ENCODE assay signal across 9 cellular contexts in genomic region chr3:126358038-126358815, GRCh38. TPM values are rescaled to one million over a fixed set of nuclear protein-coding genes. Genes with fewer than 3 reads are reported as not detected.
A peak's percentile ranks its signal among the peaks of the same experiment; 100 is the strongest.
DNase-seq lines count a peak whose midpoint lies in the region; ATAC-seq, FAIRE-seq and TF ChIP-seq lines count a peak whose summit lies in the region.
"Had no signal": no experiment of that assay in that cellular context is flagged by ENCODE, and none has a peak within 500 bp of the region (broad histone marks: within the 10 kb centered on the region; RNA-seq: fewer than 3 reads in every experiment).

No MANE protein-coding gene starts in this region.

- no peak overlapping the region for H2AFZ ChIP-seq in K562 (ENCODE audit: low read depth, low read length)

- H3K9me3 ChIP-seq in K562 (replicated peaks; ENCODE audit: control insufficient read depth, insufficient read depth, low read depth, low read length) (no peaks in the 10 kb centered on the region), right lobe of liver (no peaks in the 10 kb centered on the region)

- no peak overlapping the region for H3K9ac ChIP-seq in K562 (ENCODE audit: insufficient read depth in 1 of 2, low read depth in 2 of 2, low read length in 2 of 2)

- TF ChIP-seq POLR2A in K562 (conservative IDR thresholded peaks at IDR 0.05) = no peak
- peak; percentile 31 for TF ChIP-seq POLR2A in right lobe of liver (IDR thresholded peaks at IDR 0.05)

- H3K79me2 ChIP-seq in K562 (ENCODE audit: control insufficient read depth, insufficient read depth, low read length) = no peaks in the 10 kb centered on the region

- no peak overlapping the region for H3K4me2 ChIP-seq in K562 (ENCODE audit: insufficient read depth, low read length)

- CTCF ChIA-PET in K562 (lab: Yijun Ruan, JAX; ENCODE audit: low intra/inter-chr PET ratio) = no interaction called here

- H3K27me3 ChIP-seq in K562 (ENCODE audit: control insufficient read depth in 2 of 2, insufficient read depth in 2 of 2, low read length in 2 of 2) (peaks cover 0 to 20% of the 10 kb centered on the region in 2 experiments; a peak in 3 of 5 replicates), right lobe of liver (no peaks in the 10 kb centered on the region)

- H3K4me3 ChIP-seq in K562 (no peak overlapping the region), right lobe of liver (peak overlapping the region in 2 of 3 donors; percentile 62 to 73)

- H3K27ac ChIP-seq in C4-2B (peak overlapping the region; percentile 92), K562 (ENCODE audit: extremely low read depth, low read depth, low read length) (no peak overlapping the region), right lobe of liver (peak overlapping the region in 2 of 3 donors; percentile 92 to 97)
- H3K27ac ChIP-seq: epithelial cell of prostate had no signal

- no peaks in the 10 kb centered on the region for H3K9me1 ChIP-seq in K562 (ENCODE audit: control insufficient read depth, insufficient read depth, low read length)

- no peak for TF ChIP-seq CTCF in C4-2B (conservative IDR thresholded peaks at IDR 0.05)
- no peak for TF ChIP-seq CTCF in K562 (IDR thresholded peaks at IDR 0.05 in 2 of 3, conservative IDR thresholded peaks at IDR 0.05 in 1 of 3; ENCODE audit: insufficient read depth in 2 of 3, low read depth in 1 of 3, low read length in 3 of 3)
- TF ChIP-seq CTCF in right lobe of liver (IDR thresholded peaks at IDR 0.05) = no peak

- peak; percentile 16 for DNase-seq in LoVo (ENCODE audit: low spot score)
- no peak for DNase-seq in K562 (ENCODE audit: extremely low read depth in 1 of 4, low spot score in 3 of 4)
- DNase-seq in right lobe of liver = peak; percentile 64 to 88 (median 83)
- DNase-seq in urothelium cell line (ENCODE audit: low spot score) = no peak
- DNase-seq in NOMO-1 treated with DMSO at 0.1 percent for 48 hours (lab: John Stamatoyannopoulos, UW; ENCODE audit: unreplicated experiment) = no peak
- no peak for DNase-seq in NCI-H446 (lab: John Stamatoyannopoulos, UW)

- intact Hi-C loops in K562 (cut with micrococcal nuclease) (no loop called here), right lobe of liver (cut with DNase I) (no loop called here)

- WGBS in K562 (ENCODE audit: insufficient coverage, low coverage, missing lambda C conversion rate) = 38% methylated on average over 10 of the region's 11 CpGs
- 3% methylated on average over 5 of the region's 11 CpGs for WGBS in right lobe of liver (ENCODE audit: insufficient coverage, low coverage, low lambda C conversion rate, missing lambda C conversion rate)

- in situ Hi-C loops in K562 (cut with MboI) = no loop called here

- no peaks in the 10 kb centered on the region for H4K20me1 ChIP-seq in K562 (replicated peaks; ENCODE audit: control insufficient read depth, insufficient read depth, low read length)

- H3K36me3 ChIP-seq in K562 (ENCODE audit: control insufficient read depth, insufficient read depth, low read length) = no peaks in the 10 kb centered on the region
- H3K36me3 ChIP-seq in right lobe of liver = no peaks in the 10 kb centered on the region

- ATAC-seq in K562 = no peak
- ATAC-seq in right lobe of liver = peak; percentile 17 to 44 (median 32)
- ATAC-seq in GM19324 (IDR thresholded peaks at IDR 0.05; ENCODE audit: low FRiP score, unreplicated experiment) = no peak

- FAIRE-seq in K562 (lab: Jason Lieb, UNC) = no peak
- FAIRE-seq in urothelium cell line (lab: Jason Lieb, UNC) = peak; percentile 35

- POLR2A ChIA-PET in K562 (lab: Yijun Ruan, JAX) = no interaction called here

- no peak for TF ChIP-seq EP300 in K562 (IDR thresholded peaks at IDR 0.05; ENCODE audit: low read length)

- BruUV-seq in K562 (replicated peaks; lab: Mats Ljungman, UMichigan) = no TSS peak

- H3K4me1 ChIP-seq in K562 (replicated peaks in 1 of 2; ENCODE audit: control insufficient read depth in 2 of 2, insufficient read depth in 2 of 2, low read length in 2 of 2) = peaks cover 5 to 34% of the 10 kb centered on the region in 2 experiments; a peak in 3 of 5 replicates
- H3K4me1 ChIP-seq in right lobe of liver = peaks cover 0 to 25% (median 9%) of the 10 kb centered on the region in 4 donors

- TF ChIP-seq RAD21 in K562 (CRISPR knock-in tag; conservative IDR thresholded peaks at IDR 0.05 in 1 of 2, IDR thresholded peaks at IDR 0.05 in 1 of 2) = no peak

TF ChIP-seq in K562, 482 proteins besides CTCF, POLR2A, EP300 and RAD21:
- no peak for TF ChIP-seq MAFK (IDR thresholded peaks at IDR 0.05; ENCODE audit: low read length)
- no peak for TF ChIP-seq CHAMP1 (IDR thresholded peaks at IDR 0.05)
- TF ChIP-seq HNRNPLL (IDR thresholded peaks at IDR 0.05; ENCODE audit: low read depth, low read length, poor library complexity, severe bottlenecking) = peak; percentile 13
TF ChIP-seq in K562: peak in this region for 1.

RNA-seq across cellular contexts. Expression of gene KLF15, which starts 1.0 kb away (rescaled TPM):
- 2.5 and 7.4 TPM in 2 replicates for total RNA-seq in K562 (2011; cell fraction: chromatin; rRNA removed; ENCODE audit: low replicate concordance)
- total RNA-seq in K562 (2011; cell fraction: nucleolus; rRNA removed) = 6.7 and 7.2 TPM in 2 replicates
- total RNA-seq in K562 (2011; cell fraction: nucleoplasm; rRNA removed) = 2.3 and 4.8 TPM in 2 replicates
- 3.5 and 3.7 TPM in 2 replicates for total RNA-seq in K562 (2014; rRNA removed)
- total RNA-seq in K562 (2014; rRNA removed; fragmentation: Illumina TruSeq; extraction: Trizol) = 0.91 and 1.1 TPM in 2 replicates
- 0.83 and 0.91 TPM in 2 replicates for total RNA-seq in K562 (2015; rRNA removed; fragmentation: Illumina TruSeq; extraction: Trizol)
- total RNA-seq in K562 (2021) = 3.7 and 4.8 TPM in 2 replicates
- polyA plus RNA-seq in K562 (2011; rRNA removed) = 1.7 and 1.9 TPM in 2 replicates
- polyA plus RNA-seq in K562 (2011; cell fraction: cytosol; rRNA removed) = 1.5 and 4.3 TPM in 2 replicates
- 2.5 and 4.1 TPM in 2 replicates for polyA plus RNA-seq in K562 (2011; cell fraction: nucleus; rRNA removed)
- 1.1 TPM in 2 replicates for polyA plus RNA-seq in K562 (2012)
- 1.2 and 1.8 TPM in 2 replicates for polyA plus RNA-seq in K562 (2014; fragmentation: Illumina TruSeq; extraction: Trizol)
- polyA plus RNA-seq in K562 (2014; fragmentation: Nextera tagmentation; extraction: Ambion mirVana) = under 1 TPM; 0.08 to 0.13 TPM
- polyA plus RNA-seq in K562 (2014; rRNA removed) = 2.8 and 3.2 TPM in 2 replicates
- polyA minus RNA-seq in K562 (2011; rRNA and poly(A)+ RNA removed) = 0.63 and 0.67 TPM in 2 replicates
- 0.46 and 0.76 TPM in 2 replicates for polyA minus RNA-seq in K562 (2011; cell fraction: cytosol; rRNA and poly(A)+ RNA removed)
- 5.0 TPM in 2 replicates for polyA minus RNA-seq in K562 (2011; cell fraction: nucleus; rRNA and poly(A)+ RNA removed)
- total RNA-seq in right lobe of liver = 100 to 1,000 TPM in 2 of 6 experiments, 10 to 100 TPM in 4; 14.4 to 112 (median 89.3) TPM

RNA-seq across cellular contexts. Expression of gene CFAP100, which starts 36.5 kb away (rescaled TPM):
- not detected in 2 replicates for total RNA-seq in K562 (2011; cell fraction: chromatin; rRNA removed; ENCODE audit: low replicate concordance)
- not detected in 2 replicates for total RNA-seq in K562 (2011; cell fraction: nucleolus; rRNA removed)
- not detected in 2 replicates for total RNA-seq in K562 (2011; cell fraction: nucleoplasm; rRNA removed)
- total RNA-seq in K562 (2014; rRNA removed) = not detected in 2 replicates
- not detected in 2 replicates for total RNA-seq in K562 (2014; rRNA removed; fragmentation: Illumina TruSeq; extraction: Trizol)
- not detected in 2 replicates for total RNA-seq in K562 (2015; rRNA removed; fragmentation: Illumina TruSeq; extraction: Trizol)
- not detected in 2 replicates for total RNA-seq in K562 (2021)
- polyA plus RNA-seq in K562 (2011; rRNA removed) = not detected in 2 replicates
- polyA plus RNA-seq in K562 (2011; cell fraction: cytosol; rRNA removed) = not detected in 2 replicates
- not detected in 2 replicates for polyA plus RNA-seq in K562 (2011; cell fraction: nucleus; rRNA removed)
- polyA plus RNA-seq in K562 (2012) = not detected in 2 replicates
- polyA plus RNA-seq in K562 (2014; fragmentation: Illumina TruSeq; extraction: Trizol) = not detected in 2 replicates
- not detected for polyA plus RNA-seq in K562 (2014; fragmentation: Nextera tagmentation; extraction: Ambion mirVana)
- not detected in 2 replicates for polyA plus RNA-seq in K562 (2014; rRNA removed)
- polyA minus RNA-seq in K562 (2011; rRNA and poly(A)+ RNA removed) = not detected in 2 replicates
- polyA minus RNA-seq in K562 (2011; cell fraction: cytosol; rRNA and poly(A)+ RNA removed) = not detected in 2 replicates
- polyA minus RNA-seq in K562 (2011; cell fraction: nucleus; rRNA and poly(A)+ RNA removed) = not detected in 2 replicates
- not detected for total RNA-seq in right lobe of liver

Comparison
In these comparisons a context has a peak if more than half of its experiments do, and no peak if none do; other contexts are left out.
1. DNase-seq: peak in LoVo (single experiment) and right lobe of liver (3 of 3); none in K562 (0 of 4), urothelium cell line (single experiment), NOMO-1 treated with DMSO at 0.1 percent for 48 hours (single experiment) and NCI-H446 (0 of 2).
2. ATAC-seq: peak in right lobe of liver (4 of 4); none in K562 (single experiment) and GM19324 (single experiment).